8 cellular contexts compared by ENCODE assay signal in genomic region chr1:39026051-39026946, GRCh38. TPM values are rescaled to one million over a fixed set of nuclear protein-coding genes. Genes with fewer than 3 reads are reported as not detected.
DNase-seq lines count a peak whose midpoint lies in the region; ATAC-seq and TF ChIP-seq lines count a peak whose summit lies in the region.

Gene NDUFS5, plus strand, starts transcription at chr1:39026350. Its CDS starts 2,375 bp downstream, at chr1:39028725.

- peak; percentile 85 for DNase-seq in GM06990 (ENCODE audit: extremely low read depth, insufficient read length)
- peak; percentile 91 for DNase-seq in NCI-H1105 treated with DMSO at 0.1 percent for 48 hours (lab: John Stamatoyannopoulos, UW)
- peak; percentile 81 for DNase-seq in activated naive CD8-positive, alpha-beta T cell treated with anti-CD3 and anti-CD28 coated beads, Interleukin-2, amount 10 ng/mL, durations not matched to agents 7 days and 5 days
- peak; percentile 96 for DNase-seq in Right ventricle myocardium inferior (ENCODE audit: missing footprints)
- peak; percentile 90 to 95 (median 92) for DNase-seq in ovary

- no peaks in the 10 kb centered on the region for H3F3A ChIP-seq in SU-DHL-6 (ENCODE audit: insufficient read depth)

- POLR2A ChIA-PET in activated naive CD8-positive, alpha-beta T cell treated with anti-CD3 and anti-CD28 coated beads, Interleukin-2, amount 10 ng/mL, durations not matched to agents 7 days and 5 days (lab: Charles Lee): interaction anchor here (0.6 to 2.5 kb wide), 16 partner anchors 8 to 170 kb away, joined by 3 to 12 read pairs (median 4); partner anchors contain the start of genes AKIRIN1 and MYCBP

- intact Hi-C loops in Right ventricle myocardium inferior (cut with DNase I): loop anchor here (5.0 kb wide), 1 partner anchor 34 kb away; the partner anchor contains the start of gene AKIRIN1
- intact Hi-C loops in ovary (cut with DNase I): no loop called here

- no peaks in the 10 kb centered on the region for H3K9me3 ChIP-seq in SU-DHL-6 (ENCODE audit: insufficient read depth, low read length)
- H3K9me3 ChIP-seq in ovary: no peaks in the 10 kb centered on the region
- no peaks in the 10 kb centered on the region for H3K9me3 ChIP-seq in thymus (ENCODE audit: control insufficient read depth)

- ATAC-seq in HG02623 (IDR thresholded peaks at IDR 0.05; ENCODE audit: unreplicated experiment) (peak; percentile 86), Right ventricle myocardium inferior (peak; percentile 95)
- peak; percentile 88 for ATAC-seq in activated naive CD8-positive, alpha-beta T cell treated with anti-CD3 and anti-CD28 coated beads, Interleukin-2, amount 10 ng/mL, durations not matched to agents 7 days and 5 days (ENCODE audit: low read depth)

- H3K79me2 ChIP-seq in SU-DHL-6 (ENCODE audit: insufficient read depth, low read length): peaks cover 24% of the 10 kb centered on the region

- no peaks in the 10 kb centered on the region; the same call in 1 of the 2 replicates for H3K36me3 ChIP-seq in GM06990 (ENCODE audit: control insufficient read depth, insufficient read depth, low read length)
- peaks cover 4% of the 10 kb centered on the region; the same call in 1 of the 2 replicates for H3K36me3 ChIP-seq in SU-DHL-6 (ENCODE audit: low read length)
- no peaks in the 10 kb centered on the region for H3K36me3 ChIP-seq in ovary
- H3K36me3 ChIP-seq in thymus (ENCODE audit: control insufficient read depth, insufficient read depth): peaks cover 5% of the 10 kb centered on the region

- H3K27ac Mint-ChIP-seq in activated naive CD8-positive, alpha-beta T cell treated with anti-CD3 and anti-CD28 coated beads, Interleukin-2, amount 10 ng/mL, durations not matched to agents 7 days and 5 days: peak within 1 kb of the TSS; percentile 96

- H3K27me3 ChIP-seq in GM06990 (replicated peaks; ENCODE audit: control insufficient read depth, insufficient read depth, low read length): no peaks in the 10 kb centered on the region
- H3K27me3 ChIP-seq in SU-DHL-6 (ENCODE audit: low read length): no peaks in the 10 kb centered on the region
- no peaks in the 10 kb centered on the region for H3K27me3 ChIP-seq in ovary
- no peaks in the 10 kb centered on the region for H3K27me3 ChIP-seq in thymus (ENCODE audit: control insufficient read depth, insufficient read depth)

- H3K9me2 ChIP-seq in SU-DHL-6 (replicated peaks; ENCODE audit: insufficient read depth, low read length): no peaks in the 10 kb centered on the region

- H3K4me1 ChIP-seq in ovary (ENCODE audit: insufficient read depth) (peaks cover 3% of the 10 kb centered on the region), thymus (ENCODE audit: control insufficient read depth, insufficient read depth, low read length) (peaks cover 4% of the 10 kb centered on the region)

- H3K9ac ChIP-seq in SU-DHL-6 (ENCODE audit: low read length): peak within 1 kb of the TSS; percentile 80

- peaks cover 4% of the 10 kb centered on the region for H3K27me3 Mint-ChIP-seq in activated naive CD8-positive, alpha-beta T cell treated with anti-CD3 and anti-CD28 coated beads, Interleukin-2, amount 10 ng/mL, durations not matched to agents 7 days and 5 days

- WGBS in ovary, 3 donors: 0% methylated on average over 51 of the region's 51 CpGs
- WGBS in thymus: under 1% methylated on average over 51 of the region's 51 CpGs

- peak within 1 kb of the TSS; percentile 76 for H3K4me2 ChIP-seq in SU-DHL-6 (ENCODE audit: low read depth, low read length, poor library complexity, severe bottlenecking)

- H3K4me1 Mint-ChIP-seq in activated naive CD8-positive, alpha-beta T cell treated with anti-CD3 and anti-CD28 coated beads, Interleukin-2, amount 10 ng/mL, durations not matched to agents 7 days and 5 days: peaks cover 12% of the 10 kb centered on the region

- peaks cover 18% of the 10 kb centered on the region for H3K36me3 Mint-ChIP-seq in activated naive CD8-positive, alpha-beta T cell treated with anti-CD3 and anti-CD28 coated beads, Interleukin-2, amount 10 ng/mL, durations not matched to agents 7 days and 5 days

- peak within 1 kb of the TSS; percentile 94 for H3K4me3 Mint-ChIP-seq in activated naive CD8-positive, alpha-beta T cell treated with anti-CD3 and anti-CD28 coated beads, Interleukin-2, amount 10 ng/mL, durations not matched to agents 7 days and 5 days

- H3K4me3 ChIP-seq in GM06990 (replicated peaks; ENCODE audit: low read depth, low read length) (peak within 1 kb of the TSS; percentile 92), SU-DHL-6 (ENCODE audit: insufficient read depth, low read length, poor library complexity, severe bottlenecking) (peak within 1 kb of the TSS; percentile 87), ovary (peak within 1 kb of the TSS; percentile 86), thymus (ENCODE audit: low read length) (peak within 1 kb of the TSS; percentile 68)

- TF ChIP-seq EP300 in ovary (IDR thresholded peaks at IDR 0.05): peak; percentile 36

- TF ChIP-seq CTCF in GM06990 (IDR thresholded peaks at IDR 0.05; ENCODE audit: insufficient read depth, low read length, poor library complexity, severe bottlenecking): no peak
- no peak for TF ChIP-seq CTCF in SU-DHL-6 (IDR thresholded peaks at IDR 0.05; ENCODE audit: insufficient read depth, low read length, poor library complexity, severe bottlenecking)
- TF ChIP-seq CTCF in ovary (IDR thresholded peaks at IDR 0.05): no peak

- H2AFZ ChIP-seq in SU-DHL-6 (ENCODE audit: low read depth, low read length, severe bottlenecking): peak within 1 kb of the TSS; percentile 94

- H3K27ac ChIP-seq in SU-DHL-6 (ENCODE audit: low read depth, low read length) (peak within 1 kb of the TSS; percentile 51), ovary (peak within 1 kb of the TSS; percentile 92 to 97), thymus (ENCODE audit: low read depth) (peak within 1 kb of the TSS; percentile 76)

- no peaks in the 10 kb centered on the region for H4K20me1 ChIP-seq in SU-DHL-6 (ENCODE audit: low read depth, low read length)

- no peaks in the 10 kb centered on the region for H3K9me3 Mint-ChIP-seq in activated naive CD8-positive, alpha-beta T cell treated with anti-CD3 and anti-CD28 coated beads, Interleukin-2, amount 10 ng/mL, durations not matched to agents 7 days and 5 days

- TF ChIP-seq POLR2A in ovary (IDR thresholded peaks at IDR 0.05): peak; percentile 96

RNA-seq across cellular contexts. Expression of gene NDUFS5, which starts in this region (rescaled TPM):
- 100 to 1,000 TPM; 107 to 113 TPM for total RNA-seq in activated naive CD8-positive, alpha-beta T cell treated with anti-CD3 and anti-CD28 coated beads, Interleukin-2, amount 10 ng/mL, durations not matched to agents 7 days and 5 days
- total RNA-seq in Right ventricle myocardium inferior: 776 TPM
- 100 to 1,000 TPM; 126 to 378 (median 195) TPM for total RNA-seq in ovary
- 100 to 1,000 TPM; 438 to 492 TPM for polyA plus RNA-seq in ovary
- 483 TPM for polyA plus RNA-seq in thymus

Comparison
In these comparisons a context has a peak if more than half of its experiments do, and no peak if none do; other contexts are left out.
1. Peak in every context shown above with its lines: DNase-seq, ATAC-seq, H3K4me3 ChIP-seq and H3K27ac ChIP-seq.